9 cellular contexts compared by ENCODE assay signal in the genomic region with DNA sequence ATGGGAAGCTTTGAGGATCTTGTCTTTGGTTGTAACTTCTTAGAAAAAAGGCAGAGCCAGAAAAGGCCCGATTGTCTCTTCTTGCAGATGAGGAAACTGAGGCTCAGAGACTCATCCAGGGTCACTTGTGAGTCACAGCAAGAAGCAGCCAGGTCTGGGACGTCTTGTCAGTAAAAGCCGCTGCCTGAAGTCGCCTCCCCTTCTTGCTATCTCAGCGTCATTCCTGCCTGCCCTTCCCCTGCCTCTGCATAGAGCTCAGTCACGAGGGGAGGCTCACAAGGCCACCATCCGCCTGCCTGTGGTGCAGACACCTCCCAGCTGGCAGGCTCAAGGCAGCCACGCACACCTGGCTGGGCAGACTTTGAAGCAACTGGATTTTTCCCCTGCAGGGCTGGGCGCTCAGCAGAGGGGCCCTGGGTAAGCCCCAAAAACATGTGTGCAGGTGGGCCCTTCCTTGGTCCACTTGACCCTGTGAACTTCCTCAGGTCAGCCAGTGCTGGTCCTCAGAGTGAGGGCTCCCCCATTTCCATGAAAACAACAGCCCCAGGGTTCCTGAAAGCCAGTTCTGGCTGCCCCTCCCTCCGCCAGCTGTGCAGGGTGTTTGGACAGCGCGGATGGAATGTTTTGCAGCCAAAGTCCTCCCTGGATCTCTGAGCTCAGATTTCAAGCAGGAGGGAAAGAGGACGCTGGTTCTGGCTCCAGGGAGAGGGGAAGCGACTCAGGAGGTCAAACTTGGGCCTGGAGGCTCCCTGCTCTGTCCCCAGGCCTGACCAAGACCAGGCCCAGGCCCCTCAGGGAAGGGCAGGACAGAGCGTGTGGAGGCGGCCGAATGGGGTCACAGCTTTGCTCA. TPM values are rescaled to one million over a fixed set of nuclear protein-coding genes. Genes with fewer than 3 reads are reported as not detected.
DNase-seq lines count a peak whose midpoint lies in the region; ATAC-seq, FAIRE-seq and TF ChIP-seq lines count a peak whose summit lies in the region.
"Had no signal": no experiment of that assay in that cellular context is flagged by ENCODE, and none has a peak within 500 bp of the region (broad histone marks: within the 10 kb centered on the region; RNA-seq: fewer than 3 reads in every experiment).

No MANE protein-coding gene starts in this region.

- TF ChIP-seq CTCF in WI38 (IDR thresholded peaks at IDR 0.05; ENCODE audit: low read depth, low read length) (no peak), left ventricle myocardium inferior (IDR thresholded peaks at IDR 0.05; ENCODE audit: borderline replicate concordance) (no peak)

- H3K4me3 ChIP-seq in WI38 (ENCODE audit: low read depth, low read length) (0 out of 2 replicates have a peak overlapping the region, but pooled peaks have one; percentile 6), left ventricle myocardium inferior (peak overlapping the region; percentile 19), rectal smooth muscle tissue (ENCODE audit: low read length) (no peak overlapping the region)

- H3K4me3 Mint-ChIP-seq in activated T-helper 2 cell treated with anti-CD3 and anti-CD28 coated beads, Interferon-gamma antibody, Interleukin-2, Interleukin-4, amounts not matched to agents 10 μg/mL and 5 μg/mL and 100 μg/mL, durations not matched to agents 14 hours and 24 hours and 36 hours (ENCODE audit: low read depth) = no peak overlapping the region

- H3K4me1 Mint-ChIP-seq in activated T-helper 2 cell treated with anti-CD3 and anti-CD28 coated beads, Interferon-gamma antibody, Interleukin-2, Interleukin-4, amounts not matched to agents 10 μg/mL and 5 μg/mL and 100 μg/mL, durations not matched to agents 14 hours and 24 hours and 36 hours (ENCODE audit: low read depth) = no peaks in the 10 kb centered on the region

- H3K36me3 Mint-ChIP-seq in activated T-helper 2 cell treated with anti-CD3 and anti-CD28 coated beads, Interferon-gamma antibody, Interleukin-2, Interleukin-4, amounts not matched to agents 10 μg/mL and 5 μg/mL and 100 μg/mL, durations not matched to agents 14 hours and 24 hours and 36 hours (ENCODE audit: low read depth) = no peaks in the 10 kb centered on the region

- no peak overlapping the region for H3K27ac Mint-ChIP-seq in activated T-helper 2 cell treated with anti-CD3 and anti-CD28 coated beads, Interferon-gamma antibody, Interleukin-2, Interleukin-4, amounts not matched to agents 10 μg/mL and 5 μg/mL and 100 μg/mL, durations not matched to agents 14 hours and 24 hours and 36 hours

- FAIRE-seq in GM12892 (lab: Jason Lieb, UNC) = no peak

- H3K27me3 ChIP-seq in left ventricle myocardium inferior (ENCODE audit: low read depth) = peaks cover 10% of the 10 kb centered on the region
- H3K27me3 ChIP-seq in rectal smooth muscle tissue (ENCODE audit: control insufficient read depth, insufficient read depth, low read length) = peaks cover 5% of the 10 kb centered on the region

- peak; percentile 5 for DNase-seq in GM12892 (ENCODE audit: insufficient read length)
- DNase-seq in left ventricle myocardium inferior = peak; percentile 79
- no peak for DNase-seq in epidermal melanocyte (ENCODE audit: insufficient read length, low spot score)
- no peak for DNase-seq in activated T-helper 2 cell treated with anti-CD3 and anti-CD28 coated beads, Interferon-gamma antibody, Interleukin-2, Interleukin-4, amounts not matched to agents 10 μg/mL and 5 μg/mL and 100 μg/mL, durations not matched to agents 14 hours and 24 hours and 36 hours (ENCODE audit: low spot score)
- DNase-seq: mammary epithelial cell had no signal

- H3K9me3 Mint-ChIP-seq in activated T-helper 2 cell treated with anti-CD3 and anti-CD28 coated beads, Interferon-gamma antibody, Interleukin-2, Interleukin-4, amounts not matched to agents 10 μg/mL and 5 μg/mL and 100 μg/mL, durations not matched to agents 14 hours and 24 hours and 36 hours = no peaks in the 10 kb centered on the region

- H3K9me3 ChIP-seq in left ventricle myocardium inferior (replicated peaks) = no peaks in the 10 kb centered on the region

- no peak for TF ChIP-seq POLR2A in GM12892 (IDR thresholded peaks at IDR 0.05; ENCODE audit: low read depth, low read length)

- intact Hi-C loops in left ventricle myocardium inferior (cut with micrococcal nuclease) = no loop called here
- intact Hi-C loops in activated T-helper 2 cell treated with anti-CD3 and anti-CD28 coated beads, Interferon-gamma antibody, Interleukin-2, Interleukin-4, amounts not matched to agents 10 μg/mL and 5 μg/mL and 100 μg/mL, durations not matched to agents 14 hours and 24 hours and 36 hours (cut with micrococcal nuclease) = no loop called here

- peaks cover 28% of the 10 kb centered on the region for H3K27me3 Mint-ChIP-seq in activated T-helper 2 cell treated with anti-CD3 and anti-CD28 coated beads, Interferon-gamma antibody, Interleukin-2, Interleukin-4, amounts not matched to agents 10 μg/mL and 5 μg/mL and 100 μg/mL, durations not matched to agents 14 hours and 24 hours and 36 hours (ENCODE audit: low read depth)

- H3K4me1 ChIP-seq in left ventricle myocardium inferior (peaks cover 49% of the 10 kb centered on the region), rectal smooth muscle tissue (ENCODE audit: control insufficient read depth, insufficient read depth, low read length) (peaks cover 4% of the 10 kb centered on the region)

- ATAC-seq in HG03097 (IDR thresholded peaks at IDR 0.05; ENCODE audit: low FRiP score, unreplicated experiment) (no peak), HG02588 (IDR thresholded peaks at IDR 0.05; ENCODE audit: unreplicated experiment) (no peak)

- no peak overlapping the region for H3K9ac ChIP-seq in rectal smooth muscle tissue (ENCODE audit: low read length)

- no peaks in the 10 kb centered on the region for H3K36me3 ChIP-seq in left ventricle myocardium inferior
- H3K36me3 ChIP-seq in rectal smooth muscle tissue (ENCODE audit: control insufficient read depth, insufficient read depth, low read length) = no peaks in the 10 kb centered on the region

- H3K27ac ChIP-seq in left ventricle myocardium inferior (replicated peaks) (peak overlapping the region; percentile 94), rectal smooth muscle tissue (ENCODE audit: low read depth, low read length) (peak overlapping the region; percentile 84)

RNA-seq across cellular contexts. Expression of a gene that starts 6.0 kb away (rescaled TPM):
- polyA plus RNA-seq in GM12892 (2012; ENCODE audit: missing spikeins) = not detected
- total RNA-seq in left ventricle myocardium inferior = 9.5 TPM
- 0.09 TPM in 1 of 2 replicates, not detected in the other for total RNA-seq in activated T-helper 2 cell treated with anti-CD3 and anti-CD28 coated beads, Interferon-gamma antibody, Interleukin-2, Interleukin-4, amounts not matched to agents 10 μg/mL and 5 μg/mL and 100 μg/mL, durations not matched to agents 14 hours and 24 hours and 36 hours

RNA-seq across cellular contexts. Expression of a gene that starts 26.8 kb away (rescaled TPM):
- 1.1 TPM for polyA plus RNA-seq in GM12892 (2012; ENCODE audit: missing spikeins)
- total RNA-seq in left ventricle myocardium inferior = 0.58 TPM
- total RNA-seq in activated T-helper 2 cell treated with anti-CD3 and anti-CD28 coated beads, Interferon-gamma antibody, Interleukin-2, Interleukin-4, amounts not matched to agents 10 μg/mL and 5 μg/mL and 100 μg/mL, durations not matched to agents 14 hours and 24 hours and 36 hours = 0.09 TPM in 1 of 2 replicates, not detected in the other

RNA-seq across cellular contexts. Expression of a gene that starts 32.0 kb away (rescaled TPM):
- polyA plus RNA-seq in GM12892 (2012; ENCODE audit: missing spikeins) = 3.9 TPM
- total RNA-seq in left ventricle myocardium inferior = 65.5 TPM
- 22.1 and 24.1 TPM in 2 replicates for total RNA-seq in activated T-helper 2 cell treated with anti-CD3 and anti-CD28 coated beads, Interferon-gamma antibody, Interleukin-2, Interleukin-4, amounts not matched to agents 10 μg/mL and 5 μg/mL and 100 μg/mL, durations not matched to agents 14 hours and 24 hours and 36 hours

RNA-seq across cellular contexts. Expression of a gene that starts 44.0 kb away (rescaled TPM):
- polyA plus RNA-seq in GM12892 (2012; ENCODE audit: missing spikeins) = 1,700 TPM
- 2,346 TPM for total RNA-seq in left ventricle myocardium inferior
- total RNA-seq in activated T-helper 2 cell treated with anti-CD3 and anti-CD28 coated beads, Interferon-gamma antibody, Interleukin-2, Interleukin-4, amounts not matched to agents 10 μg/mL and 5 μg/mL and 100 μg/mL, durations not matched to agents 14 hours and 24 hours and 36 hours = 568 and 585 TPM in 2 replicates

Comparison
In these comparisons a context has a peak if more than half of its experiments do, and no peak if none do; other contexts are left out.
1. DNase-seq: peak in GM12892 (single experiment) and left ventricle myocardium inferior (single experiment); none in epidermal melanocyte (single experiment) and activated T-helper 2 cell treated with anti-CD3 and anti-CD28 coated beads, Interferon-gamma antibody, Interleukin-2, Interleukin-4, amounts not matched to agents 10 μg/mL and 5 μg/mL and 100 μg/mL, durations not matched to agents 14 hours and 24 hours and 36 hours (single experiment).